1 cellular context compared by ENCODE assay signal in the genomic region with DNA sequence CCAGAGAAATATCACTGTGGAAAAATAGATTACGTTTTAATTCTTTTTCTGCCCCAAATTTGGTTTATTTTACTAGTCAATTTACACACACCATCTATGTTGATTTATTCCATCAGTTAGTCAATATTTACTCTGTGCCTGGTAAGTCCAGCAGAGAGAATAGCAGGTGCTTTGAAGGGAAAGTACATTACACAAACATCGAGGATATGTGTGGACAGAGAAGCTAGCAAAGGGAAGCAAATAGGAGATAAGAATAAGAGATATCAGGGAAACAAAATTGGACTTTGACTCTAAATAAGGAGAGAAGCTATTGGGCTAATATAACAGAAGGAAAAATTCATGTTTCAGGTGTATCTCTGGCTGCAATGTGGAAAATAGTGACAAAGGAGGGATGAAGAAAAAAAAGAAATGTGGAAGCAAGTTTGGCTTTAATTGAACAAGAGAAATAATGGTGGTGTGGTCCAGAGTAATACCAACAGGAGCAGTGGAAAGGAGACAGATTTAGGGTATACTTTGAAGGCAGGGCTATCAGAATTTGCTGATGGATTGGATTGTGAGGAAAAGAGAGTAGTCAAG.
TF ChIP-seq lines count a peak whose summit lies in the region.

No MANE protein-coding gene starts in this region.

TF ChIP-seq in HepG2, 621 proteins besides CTCF, POLR2A, EP300 and RAD21 (continued from another document and continues in another):
- TF ChIP-seq, protein P1, sequence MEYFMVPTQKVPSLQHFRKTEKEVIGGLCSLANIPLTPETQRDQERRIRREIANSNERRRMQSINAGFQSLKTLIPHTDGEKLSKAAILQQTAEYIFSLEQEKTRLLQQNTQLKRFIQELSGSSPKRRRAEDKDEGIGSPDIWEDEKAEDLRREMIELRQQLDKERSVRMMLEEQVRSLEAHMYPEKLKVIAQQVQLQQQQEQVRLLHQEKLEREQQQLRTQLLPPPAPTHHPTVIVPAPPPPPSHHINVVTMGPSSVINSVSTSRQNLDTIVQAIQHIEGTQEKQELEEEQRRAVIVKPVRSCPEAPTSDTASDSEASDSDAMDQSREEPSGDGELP (IDR thresholded peaks at IDR 0.05; ENCODE audit: borderline replicate concordance, low read depth), result peak; percentile 53
- TF ChIP-seq KLF9 (CRISPR knock-in tag; IDR thresholded peaks at IDR 0.05; ENCODE audit: low read depth) (no peak), ZNF883 (CRISPR knock-in tag; IDR thresholded peaks at IDR 0.05; ENCODE audit: not compliant biosample characterization) (no peak), DPF2 (CRISPR knock-in tag; IDR thresholded peaks at IDR 0.05; ENCODE audit: borderline replicate concordance, low read depth) (peak; percentile 97), ZNF468 (CRISPR knock-in tag; IDR thresholded peaks at IDR 0.05) (no peak), FOXK1 (CRISPR knock-in tag; IDR thresholded peaks at IDR 0.05; ENCODE audit: borderline replicate concordance, low read depth) (peak; percentile 91), ZNF749 (CRISPR knock-in tag; IDR thresholded peaks at IDR 0.05; ENCODE audit: borderline replicate concordance) (no peak; the same call in 1 of the 2 replicates), SMC3 (IDR thresholded peaks at IDR 0.05; ENCODE audit: low read length) (peak; percentile 34; the same call in 1 of the 2 replicates), ZNF619 (CRISPR knock-in tag; IDR thresholded peaks at IDR 0.05) (no peak), PCBP1 (IDR thresholded peaks at IDR 0.05; ENCODE audit: borderline replicate concordance, low read depth, low read length) (no peak), TOE1 (CRISPR knock-in tag; IDR thresholded peaks at IDR 0.05) (peak; percentile 24; the same call in 1 of the 2 replicates), ELF1 (CRISPR knock-in tag; IDR thresholded peaks at IDR 0.05) (peak; percentile 44; the same call in 1 of the 2 replicates), ERF (CRISPR knock-in tag; IDR thresholded peaks at IDR 0.05) (peak; percentile 77; the same call in 1 of the 2 replicates), GPN1 (CRISPR knock-in tag; IDR thresholded peaks at IDR 0.05; ENCODE audit: borderline replicate concordance) (no peak), THAP11 (CRISPR knock-in tag; IDR thresholded peaks at IDR 0.05) (peak; percentile 79)
- TF ChIP-seq, protein P2, sequence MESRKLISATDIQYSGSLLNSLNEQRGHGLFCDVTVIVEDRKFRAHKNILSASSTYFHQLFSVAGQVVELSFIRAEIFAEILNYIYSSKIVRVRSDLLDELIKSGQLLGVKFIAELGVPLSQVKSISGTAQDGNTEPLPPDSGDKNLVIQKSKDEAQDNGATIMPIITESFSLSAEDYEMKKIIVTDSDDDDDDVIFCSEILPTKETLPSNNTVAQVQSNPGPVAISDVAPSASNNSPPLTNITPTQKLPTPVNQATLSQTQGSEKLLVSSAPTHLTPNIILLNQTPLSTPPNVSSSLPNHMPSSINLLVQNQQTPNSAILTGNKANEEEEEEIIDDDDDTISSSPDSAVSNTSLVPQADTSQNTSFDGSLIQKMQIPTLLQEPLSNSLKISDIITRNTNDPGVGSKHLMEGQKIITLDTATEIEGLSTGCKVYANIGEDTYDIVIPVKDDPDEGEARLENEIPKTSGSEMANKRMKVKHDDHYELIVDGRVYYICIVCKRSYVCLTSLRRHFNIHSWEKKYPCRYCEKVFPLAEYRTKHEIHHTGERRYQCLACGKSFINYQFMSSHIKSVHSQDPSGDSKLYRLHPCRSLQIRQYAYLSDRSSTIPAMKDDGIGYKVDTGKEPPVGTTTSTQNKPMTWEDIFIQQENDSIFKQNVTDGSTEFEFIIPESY (CRISPR knock-in tag; IDR thresholded peaks at IDR 0.05), result no peak
- TF ChIP-seq, protein P3, sequence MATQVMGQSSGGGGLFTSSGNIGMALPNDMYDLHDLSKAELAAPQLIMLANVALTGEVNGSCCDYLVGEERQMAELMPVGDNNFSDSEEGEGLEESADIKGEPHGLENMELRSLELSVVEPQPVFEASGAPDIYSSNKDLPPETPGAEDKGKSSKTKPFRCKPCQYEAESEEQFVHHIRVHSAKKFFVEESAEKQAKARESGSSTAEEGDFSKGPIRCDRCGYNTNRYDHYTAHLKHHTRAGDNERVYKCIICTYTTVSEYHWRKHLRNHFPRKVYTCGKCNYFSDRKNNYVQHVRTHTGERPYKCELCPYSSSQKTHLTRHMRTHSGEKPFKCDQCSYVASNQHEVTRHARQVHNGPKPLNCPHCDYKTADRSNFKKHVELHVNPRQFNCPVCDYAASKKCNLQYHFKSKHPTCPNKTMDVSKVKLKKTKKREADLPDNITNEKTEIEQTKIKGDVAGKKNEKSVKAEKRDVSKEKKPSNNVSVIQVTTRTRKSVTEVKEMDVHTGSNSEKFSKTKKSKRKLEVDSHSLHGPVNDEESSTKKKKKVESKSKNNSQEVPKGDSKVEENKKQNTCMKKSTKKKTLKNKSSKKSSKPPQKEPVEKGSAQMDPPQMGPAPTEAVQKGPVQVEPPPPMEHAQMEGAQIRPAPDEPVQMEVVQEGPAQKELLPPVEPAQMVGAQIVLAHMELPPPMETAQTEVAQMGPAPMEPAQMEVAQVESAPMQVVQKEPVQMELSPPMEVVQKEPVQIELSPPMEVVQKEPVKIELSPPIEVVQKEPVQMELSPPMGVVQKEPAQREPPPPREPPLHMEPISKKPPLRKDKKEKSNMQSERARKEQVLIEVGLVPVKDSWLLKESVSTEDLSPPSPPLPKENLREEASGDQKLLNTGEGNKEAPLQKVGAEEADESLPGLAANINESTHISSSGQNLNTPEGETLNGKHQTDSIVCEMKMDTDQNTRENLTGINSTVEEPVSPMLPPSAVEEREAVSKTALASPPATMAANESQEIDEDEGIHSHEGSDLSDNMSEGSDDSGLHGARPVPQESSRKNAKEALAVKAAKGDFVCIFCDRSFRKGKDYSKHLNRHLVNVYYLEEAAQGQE (IDR thresholded peaks at IDR 0.05; ENCODE audit: borderline replicate concordance in 1 of 2, low read depth in 1 of 2, low read length in 2 of 2), result peak in 1 of 2 experiments; percentile 56; a peak in 1 of 4 replicates
- TF ChIP-seq, protein P4, sequence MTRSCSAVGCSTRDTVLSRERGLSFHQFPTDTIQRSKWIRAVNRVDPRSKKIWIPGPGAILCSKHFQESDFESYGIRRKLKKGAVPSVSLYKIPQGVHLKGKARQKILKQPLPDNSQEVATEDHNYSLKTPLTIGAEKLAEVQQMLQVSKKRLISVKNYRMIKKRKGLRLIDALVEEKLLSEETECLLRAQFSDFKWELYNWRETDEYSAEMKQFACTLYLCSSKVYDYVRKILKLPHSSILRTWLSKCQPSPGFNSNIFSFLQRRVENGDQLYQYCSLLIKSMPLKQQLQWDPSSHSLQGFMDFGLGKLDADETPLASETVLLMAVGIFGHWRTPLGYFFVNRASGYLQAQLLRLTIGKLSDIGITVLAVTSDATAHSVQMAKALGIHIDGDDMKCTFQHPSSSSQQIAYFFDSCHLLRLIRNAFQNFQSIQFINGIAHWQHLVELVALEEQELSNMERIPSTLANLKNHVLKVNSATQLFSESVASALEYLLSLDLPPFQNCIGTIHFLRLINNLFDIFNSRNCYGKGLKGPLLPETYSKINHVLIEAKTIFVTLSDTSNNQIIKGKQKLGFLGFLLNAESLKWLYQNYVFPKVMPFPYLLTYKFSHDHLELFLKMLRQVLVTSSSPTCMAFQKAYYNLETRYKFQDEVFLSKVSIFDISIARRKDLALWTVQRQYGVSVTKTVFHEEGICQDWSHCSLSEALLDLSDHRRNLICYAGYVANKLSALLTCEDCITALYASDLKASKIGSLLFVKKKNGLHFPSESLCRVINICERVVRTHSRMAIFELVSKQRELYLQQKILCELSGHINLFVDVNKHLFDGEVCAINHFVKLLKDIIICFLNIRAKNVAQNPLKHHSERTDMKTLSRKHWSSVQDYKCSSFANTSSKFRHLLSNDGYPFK (CRISPR knock-in tag; IDR thresholded peaks at IDR 0.05; ENCODE audit: borderline replicate concordance), result no peak
- TF ChIP-seq, protein P5, sequence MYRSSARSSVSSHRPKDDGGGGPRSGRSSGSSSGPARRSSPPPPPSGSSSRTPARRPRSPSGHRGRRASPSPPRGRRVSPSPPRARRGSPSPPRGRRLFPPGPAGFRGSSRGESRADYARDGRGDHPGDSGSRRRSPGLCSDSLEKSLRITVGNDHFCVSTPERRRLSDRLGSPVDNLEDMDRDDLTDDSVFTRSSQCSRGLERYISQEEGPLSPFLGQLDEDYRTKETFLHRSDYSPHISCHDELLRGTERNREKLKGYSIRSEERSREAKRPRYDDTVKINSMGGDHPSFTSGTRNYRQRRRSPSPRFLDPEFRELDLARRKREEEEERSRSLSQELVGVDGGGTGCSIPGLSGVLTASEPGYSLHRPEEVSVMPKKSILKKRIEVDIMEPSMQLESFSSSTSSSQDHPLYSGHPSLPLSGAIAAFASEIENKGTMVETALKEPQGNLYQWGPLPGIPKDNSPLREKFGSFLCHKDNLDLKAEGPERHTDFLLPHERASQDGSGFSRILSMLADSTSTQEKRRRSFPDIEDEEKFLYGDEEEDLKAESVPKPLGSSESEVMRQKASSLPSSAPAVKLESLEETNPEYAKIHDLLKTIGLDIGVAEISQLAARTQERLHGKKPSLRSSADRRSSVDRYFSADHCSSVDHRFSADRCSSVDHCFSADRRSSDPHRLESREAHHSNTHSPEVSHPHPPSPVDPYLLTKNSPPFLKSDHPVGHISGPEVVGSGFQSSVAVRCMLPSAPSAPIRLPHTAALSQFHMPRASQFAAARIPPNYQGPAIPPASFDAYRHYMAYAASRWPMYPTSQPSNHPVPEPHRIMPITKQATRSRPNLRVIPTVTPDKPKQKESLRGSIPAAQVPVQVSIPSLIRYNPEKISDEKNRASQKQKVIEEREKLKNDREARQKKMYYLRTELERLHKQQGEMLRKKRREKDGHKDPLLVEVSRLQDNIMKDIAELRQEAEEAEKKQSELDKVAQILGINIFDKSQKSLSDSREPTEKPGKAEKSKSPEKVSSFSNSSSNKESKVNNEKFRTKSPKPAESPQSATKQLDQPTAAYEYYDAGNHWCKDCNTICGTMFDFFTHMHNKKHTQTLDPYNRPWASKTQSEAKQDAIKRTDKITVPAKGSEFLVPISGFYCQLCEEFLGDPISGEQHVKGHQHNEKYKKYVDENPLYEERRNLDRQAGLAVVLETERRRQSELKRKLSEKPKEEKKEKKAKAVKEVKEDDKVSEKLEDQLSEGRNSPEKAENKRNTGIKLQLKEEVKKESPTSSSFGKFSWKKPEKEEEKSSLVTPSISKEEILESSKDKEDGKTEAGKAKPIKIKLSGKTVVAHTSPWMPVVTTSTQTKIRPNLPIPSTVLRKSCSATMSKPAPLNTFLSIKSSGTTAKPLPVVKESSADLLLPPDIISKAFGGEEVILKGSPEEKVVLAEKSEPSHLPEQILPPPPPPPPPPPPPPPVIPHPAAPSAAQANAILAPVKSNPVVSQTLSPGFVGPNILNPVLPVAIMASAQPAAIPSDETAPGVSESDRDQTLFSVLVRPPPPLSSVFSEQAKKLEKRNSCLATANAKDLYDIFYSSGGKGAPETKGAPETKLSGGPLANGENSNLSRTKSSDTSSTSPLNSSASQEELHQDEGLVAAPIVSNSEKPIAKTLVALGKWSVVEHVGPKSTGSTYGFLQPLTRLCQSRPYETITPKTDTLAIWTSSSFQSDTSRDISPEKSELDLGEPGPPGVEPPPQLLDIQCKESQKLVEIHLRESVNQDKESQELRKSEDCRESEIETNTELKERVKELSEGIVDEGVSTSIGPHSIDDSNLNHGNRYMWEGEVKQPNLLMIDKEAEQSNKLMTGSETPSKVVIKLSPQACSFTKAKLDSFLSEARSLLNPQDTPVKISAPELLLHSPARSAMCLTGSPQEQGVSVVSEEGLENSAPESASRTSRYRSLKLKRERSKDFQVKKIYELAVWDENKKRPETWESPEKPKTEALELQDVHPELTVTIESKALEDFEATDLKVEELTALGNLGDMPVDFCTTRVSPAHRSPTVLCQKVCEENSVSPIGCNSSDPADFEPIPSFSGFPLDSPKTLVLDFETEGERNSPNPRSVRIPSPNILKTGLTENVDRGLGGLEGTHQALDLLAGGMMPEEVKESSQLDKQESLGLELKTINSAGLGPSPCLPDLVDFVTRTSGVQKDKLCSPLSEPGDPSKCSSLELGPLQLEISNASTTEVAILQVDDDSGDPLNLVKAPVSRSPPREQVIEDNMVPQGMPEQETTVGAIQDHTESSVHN (CRISPR knock-in tag; IDR thresholded peaks at IDR 0.05), result no peak
- TF ChIP-seq, protein P6, sequence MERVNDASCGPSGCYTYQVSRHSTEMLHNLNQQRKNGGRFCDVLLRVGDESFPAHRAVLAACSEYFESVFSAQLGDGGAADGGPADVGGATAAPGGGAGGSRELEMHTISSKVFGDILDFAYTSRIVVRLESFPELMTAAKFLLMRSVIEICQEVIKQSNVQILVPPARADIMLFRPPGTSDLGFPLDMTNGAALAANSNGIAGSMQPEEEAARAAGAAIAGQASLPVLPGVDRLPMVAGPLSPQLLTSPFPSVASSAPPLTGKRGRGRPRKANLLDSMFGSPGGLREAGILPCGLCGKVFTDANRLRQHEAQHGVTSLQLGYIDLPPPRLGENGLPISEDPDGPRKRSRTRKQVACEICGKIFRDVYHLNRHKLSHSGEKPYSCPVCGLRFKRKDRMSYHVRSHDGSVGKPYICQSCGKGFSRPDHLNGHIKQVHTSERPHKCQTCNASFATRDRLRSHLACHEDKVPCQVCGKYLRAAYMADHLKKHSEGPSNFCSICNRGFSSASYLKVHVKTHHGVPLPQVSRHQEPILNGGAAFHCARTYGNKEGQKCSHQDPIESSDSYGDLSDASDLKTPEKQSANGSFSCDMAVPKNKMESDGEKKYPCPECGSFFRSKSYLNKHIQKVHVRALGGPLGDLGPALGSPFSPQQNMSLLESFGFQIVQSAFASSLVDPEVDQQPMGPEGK (CRISPR knock-in tag; IDR thresholded peaks at IDR 0.05), result peak; percentile 45; the same call in 1 of the 2 replicates
- TF ChIP-seq, protein P7, sequence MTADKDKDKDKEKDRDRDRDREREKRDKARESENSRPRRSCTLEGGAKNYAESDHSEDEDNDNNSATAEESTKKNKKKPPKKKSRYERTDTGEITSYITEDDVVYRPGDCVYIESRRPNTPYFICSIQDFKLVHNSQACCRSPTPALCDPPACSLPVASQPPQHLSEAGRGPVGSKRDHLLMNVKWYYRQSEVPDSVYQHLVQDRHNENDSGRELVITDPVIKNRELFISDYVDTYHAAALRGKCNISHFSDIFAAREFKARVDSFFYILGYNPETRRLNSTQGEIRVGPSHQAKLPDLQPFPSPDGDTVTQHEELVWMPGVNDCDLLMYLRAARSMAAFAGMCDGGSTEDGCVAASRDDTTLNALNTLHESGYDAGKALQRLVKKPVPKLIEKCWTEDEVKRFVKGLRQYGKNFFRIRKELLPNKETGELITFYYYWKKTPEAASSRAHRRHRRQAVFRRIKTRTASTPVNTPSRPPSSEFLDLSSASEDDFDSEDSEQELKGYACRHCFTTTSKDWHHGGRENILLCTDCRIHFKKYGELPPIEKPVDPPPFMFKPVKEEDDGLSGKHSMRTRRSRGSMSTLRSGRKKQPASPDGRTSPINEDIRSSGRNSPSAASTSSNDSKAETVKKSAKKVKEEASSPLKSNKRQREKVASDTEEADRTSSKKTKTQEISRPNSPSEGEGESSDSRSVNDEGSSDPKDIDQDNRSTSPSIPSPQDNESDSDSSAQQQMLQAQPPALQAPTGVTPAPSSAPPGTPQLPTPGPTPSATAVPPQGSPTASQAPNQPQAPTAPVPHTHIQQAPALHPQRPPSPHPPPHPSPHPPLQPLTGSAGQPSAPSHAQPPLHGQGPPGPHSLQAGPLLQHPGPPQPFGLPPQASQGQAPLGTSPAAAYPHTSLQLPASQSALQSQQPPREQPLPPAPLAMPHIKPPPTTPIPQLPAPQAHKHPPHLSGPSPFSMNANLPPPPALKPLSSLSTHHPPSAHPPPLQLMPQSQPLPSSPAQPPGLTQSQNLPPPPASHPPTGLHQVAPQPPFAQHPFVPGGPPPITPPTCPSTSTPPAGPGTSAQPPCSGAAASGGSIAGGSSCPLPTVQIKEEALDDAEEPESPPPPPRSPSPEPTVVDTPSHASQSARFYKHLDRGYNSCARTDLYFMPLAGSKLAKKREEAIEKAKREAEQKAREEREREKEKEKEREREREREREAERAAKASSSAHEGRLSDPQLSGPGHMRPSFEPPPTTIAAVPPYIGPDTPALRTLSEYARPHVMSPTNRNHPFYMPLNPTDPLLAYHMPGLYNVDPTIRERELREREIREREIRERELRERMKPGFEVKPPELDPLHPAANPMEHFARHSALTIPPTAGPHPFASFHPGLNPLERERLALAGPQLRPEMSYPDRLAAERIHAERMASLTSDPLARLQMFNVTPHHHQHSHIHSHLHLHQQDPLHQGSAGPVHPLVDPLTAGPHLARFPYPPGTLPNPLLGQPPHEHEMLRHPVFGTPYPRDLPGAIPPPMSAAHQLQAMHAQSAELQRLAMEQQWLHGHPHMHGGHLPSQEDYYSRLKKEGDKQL (CRISPR knock-in tag; IDR thresholded peaks at IDR 0.05; ENCODE audit: low read depth), result peak; percentile 96
